Comparison of ENCODE assay signal across 16 cellular contexts in genomic region chr12:80714846-80715245, GRCh38. TPM values are rescaled to one million over a fixed set of nuclear protein-coding genes. Genes with fewer than 3 reads are reported as not detected.
A peak's percentile ranks its signal among the peaks of the same experiment; 100 is the strongest.
DNase-seq lines count a peak whose midpoint lies in the region; ATAC-seq and TF ChIP-seq lines count a peak whose summit lies in the region.
"Had no signal": no experiment of that assay in that cellular context is flagged by ENCODE, and none has a peak within 500 bp of the region (broad histone marks: within the 10 kb centered on the region; RNA-seq: fewer than 3 reads in every experiment).

No MANE protein-coding gene starts in this region.

- no peak overlapping the region for H3K27ac Mint-ChIP-seq in neural progenitor cell
- H3K27ac Mint-ChIP-seq in T-helper 2 cell treated with Interferon-gamma antibody and Interleukin-4, amounts not matched to agents 5 μg/mL and 100 μg/mL, for 36 hours: no peak overlapping the region
- H3K27ac Mint-ChIP-seq: CD4-positive, alpha-beta T cell had no signal

- H3K4me3 ChIP-seq in HUES6 (ENCODE audit: low read depth, low read length) (peak overlapping the region; percentile 49), iPS-15b (ENCODE audit: low read depth, low read length) (peak overlapping the region; percentile 3), neural progenitor cell (peak overlapping the region; percentile 37), smooth muscle cell (no peak overlapping the region)

- peaks cover 23% of the 10 kb centered on the region for H3K27me3 Mint-ChIP-seq in neural progenitor cell (ENCODE audit: insufficient read depth, low read depth)
- H3K27me3 Mint-ChIP-seq in T-helper 2 cell treated with Interferon-gamma antibody and Interleukin-4, amounts not matched to agents 5 μg/mL and 100 μg/mL, for 36 hours (ENCODE audit: low read depth): peaks cover 60% of the 10 kb centered on the region

- peaks cover 31% of the 10 kb centered on the region for H3K4me1 Mint-ChIP-seq in neural progenitor cell
- peaks cover 2% of the 10 kb centered on the region for H3K4me1 Mint-ChIP-seq in T-helper 2 cell treated with Interferon-gamma antibody and Interleukin-4, amounts not matched to agents 5 μg/mL and 100 μg/mL, for 36 hours (ENCODE audit: low read depth)

- H3K9me3 ChIP-seq in HUES6 (ENCODE audit: control insufficient read depth, insufficient read depth, low read depth, low read length) (no peaks in the 10 kb centered on the region), iPS-15b (ENCODE audit: control insufficient read depth, insufficient read depth, low read length) (no peaks in the 10 kb centered on the region), neural progenitor cell (ENCODE audit: low read depth) (no peaks in the 10 kb centered on the region), smooth muscle cell (replicated peaks; ENCODE audit: low read depth) (no peaks in the 10 kb centered on the region)

- H2AFZ ChIP-seq in neural progenitor cell (replicated peaks): no peak overlapping the region
- H2AFZ ChIP-seq in smooth muscle cell (ENCODE audit: low read depth): no peak overlapping the region

- H3K4me1 ChIP-seq in HUES6 (ENCODE audit: control insufficient read depth, insufficient read depth, low read length) (peaks cover 39% of the 10 kb centered on the region), iPS-15b (ENCODE audit: control insufficient read depth, insufficient read depth, low read length) (peaks cover 33% of the 10 kb centered on the region), neural progenitor cell (peaks cover 32% of the 10 kb centered on the region), smooth muscle cell (ENCODE audit: low read depth) (peaks cover 7% of the 10 kb centered on the region)

- DNase-seq in neural progenitor cell (ENCODE audit: low spot score) (no peak), smooth muscle cell (lab: John Stamatoyannopoulos, UW; ENCODE audit: unreplicated experiment) (no peak), RPMI8226 (no peak)
- DNase-seq in T-helper 2 cell treated with Interferon-gamma antibody and Interleukin-4, amounts not matched to agents 5 μg/mL and 100 μg/mL, for 36 hours (ENCODE audit: low spot score): no peak
- DNase-seq: CD4-positive, alpha-beta T cell; EL; KBM-7; NCI-H1436; NCI-H2029 treated with DMSO at 0.1 percent for 48 hours; NCI-H524 had no signal

- peak overlapping the region; percentile 75 for H3K4me2 ChIP-seq in neural progenitor cell
- peak overlapping the region; percentile 86 for H3K4me2 ChIP-seq in smooth muscle cell

- H3F3A ChIP-seq in neural progenitor cell (ENCODE audit: low read depth) (peaks cover 34% of the 10 kb centered on the region), smooth muscle cell (ENCODE audit: low read depth) (no peaks in the 10 kb centered on the region)

- TF ChIP-seq CTCF in neural progenitor cell (IDR thresholded peaks at IDR 0.05) (no peak), smooth muscle cell (IDR thresholded peaks at IDR 0.05; ENCODE audit: borderline replicate concordance, insufficient read depth, poor library complexity, severe bottlenecking) (no peak)

- peaks cover 78% of the 10 kb centered on the region for H3K27me3 ChIP-seq in HUES6 (ENCODE audit: control insufficient read depth, insufficient read depth, low read length)
- peaks cover 85% of the 10 kb centered on the region for H3K27me3 ChIP-seq in iPS-15b (ENCODE audit: control insufficient read depth, insufficient read depth, low read length)
- H3K27me3 ChIP-seq in neural progenitor cell: peaks cover 63% of the 10 kb centered on the region
- peaks cover 68% of the 10 kb centered on the region for H3K27me3 ChIP-seq in smooth muscle cell (ENCODE audit: low read depth)

- 31% methylated on average over 3 of the region's 3 CpGs for WGBS in smooth muscle cell (ENCODE audit: low lambda C conversion rate)

- H3K27ac ChIP-seq in HUES6 (ENCODE audit: low read depth, low read length) (no peak overlapping the region), neural progenitor cell (no peak overlapping the region), smooth muscle cell (ENCODE audit: low read depth) (no peak overlapping the region)
- H3K27ac ChIP-seq: HL-60 had no signal

- H3K79me2 ChIP-seq in neural progenitor cell (ENCODE audit: low read depth): no peaks in the 10 kb centered on the region
- H3K79me2 ChIP-seq in smooth muscle cell (ENCODE audit: low read depth): no peaks in the 10 kb centered on the region

- H3K9ac ChIP-seq in HUES6 (ENCODE audit: low read length) (no peak overlapping the region), iPS-15b (ENCODE audit: low read depth, low read length) (no peak overlapping the region), neural progenitor cell (no peak overlapping the region), smooth muscle cell (ENCODE audit: low read depth) (no peak overlapping the region)

- H3K4me3 Mint-ChIP-seq in neural progenitor cell: no peak overlapping the region
- H3K4me3 Mint-ChIP-seq in T-helper 2 cell treated with Interferon-gamma antibody and Interleukin-4, amounts not matched to agents 5 μg/mL and 100 μg/mL, for 36 hours: no peak overlapping the region
- H3K4me3 Mint-ChIP-seq: CD4-positive, alpha-beta T cell had no signal

- no peaks in the 10 kb centered on the region for H4K20me1 ChIP-seq in neural progenitor cell (ENCODE audit: low read depth)
- no peaks in the 10 kb centered on the region for H4K20me1 ChIP-seq in smooth muscle cell (ENCODE audit: low read depth)

- H3K9me3 Mint-ChIP-seq in neural progenitor cell: peaks cover 4% of the 10 kb centered on the region
- H3K9me3 Mint-ChIP-seq in T-helper 2 cell treated with Interferon-gamma antibody and Interleukin-4, amounts not matched to agents 5 μg/mL and 100 μg/mL, for 36 hours: no peaks in the 10 kb centered on the region
- H3K9me3 Mint-ChIP-seq: CD4-positive, alpha-beta T cell had no signal

- H3K36me3 ChIP-seq in HUES6 (ENCODE audit: control insufficient read depth, insufficient read depth, low read length) (no peaks in the 10 kb centered on the region), iPS-15b (ENCODE audit: control insufficient read depth, insufficient read depth, low read length) (no peaks in the 10 kb centered on the region), neural progenitor cell (no peaks in the 10 kb centered on the region), smooth muscle cell (ENCODE audit: low read depth) (no peaks in the 10 kb centered on the region)

- ATAC-seq in GM19328 (IDR thresholded peaks at IDR 0.05; ENCODE audit: unreplicated experiment): no peak

- no peaks in the 10 kb centered on the region for H3K36me3 Mint-ChIP-seq in neural progenitor cell
- H3K36me3 Mint-ChIP-seq in T-helper 2 cell treated with Interferon-gamma antibody and Interleukin-4, amounts not matched to agents 5 μg/mL and 100 μg/mL, for 36 hours (ENCODE audit: low read depth): no peaks in the 10 kb centered on the region

RNA-seq across cellular contexts. Expression of gene MYF5, which starts 1.9 kb away (rescaled TPM):
- total RNA-seq in neural progenitor cell (ENCODE audit: low replicate concordance): not detected in 2 replicates
- total RNA-seq in smooth muscle cell: not detected in 2 replicates
- not detected in 2 replicates for polyA plus RNA-seq in smooth muscle cell
- total RNA-seq: CD4-positive, alpha-beta T cell; H7; SK-MEL-5 had no signal

RNA-seq across cellular contexts. Expression of gene MYF6, which starts 7.4 kb away (rescaled TPM):
- total RNA-seq in neural progenitor cell (ENCODE audit: low replicate concordance) (0.43 and 0.97 TPM in 2 replicates), smooth muscle cell (not detected in 2 replicates)
- polyA plus RNA-seq in smooth muscle cell: not detected in 2 replicates
- total RNA-seq: CD4-positive, alpha-beta T cell; H7; SK-MEL-5 had no signal
